Comparison of ENCODE assay signal across 1 cellular context in genomic region chr2:30481323-30481800, GRCh38.
TF ChIP-seq lines count a peak whose summit lies in the region.

No MANE protein-coding gene starts in this region.

TF ChIP-seq in SK-N-SH, 30 proteins besides CTCF, POLR2A, EP300 and RAD21 (continued from another document):
- no peak for TF ChIP-seq JUND (IDR thresholded peaks at IDR 0.05)
- TF ChIP-seq EZH2phosphoT487 (IDR thresholded peaks at IDR 0.05; ENCODE audit: borderline replicate concordance, low read depth): no peak
- TF ChIP-seq FOXJ3 (CRISPR knock-in tag; IDR thresholded peaks at IDR 0.05): no peak
- no peak for TF ChIP-seq TEAD4 (IDR thresholded peaks at IDR 0.05; ENCODE audit: borderline replicate concordance, insufficient read depth)
- no peak for TF ChIP-seq TAF1 (IDR thresholded peaks at IDR 0.05; ENCODE audit: borderline replicate concordance, low read depth, low read length)
- no peak for TF ChIP-seq NFIC (IDR thresholded peaks at IDR 0.05; ENCODE audit: borderline replicate concordance)
- TF ChIP-seq ZBTB33 (IDR thresholded peaks at IDR 0.05; ENCODE audit: borderline replicate concordance, low read depth): no peak
- no peak for TF ChIP-seq TCF12 (IDR thresholded peaks at IDR 0.05)
- TF ChIP-seq SIN3A (IDR thresholded peaks at IDR 0.05; ENCODE audit: borderline replicate concordance, low read depth, low read length): no peak
- TF ChIP-seq CHD2 (IDR thresholded peaks at IDR 0.05; ENCODE audit: low read length, partially characterized antibody): no peak
- no peak for TF ChIP-seq MEF2A (IDR thresholded peaks at IDR 0.05; ENCODE audit: borderline replicate concordance, low read depth)
